Comparison of ENCODE assay signal across 11 cellular contexts in genomic region chr2:115162454-115163293, GRCh38.
DNase-seq lines count a peak whose midpoint lies in the region; ATAC-seq and TF ChIP-seq lines count a peak whose summit lies in the region.
"Had no signal": no experiment of that assay in that cellular context is flagged by ENCODE, and none has a peak within 500 bp of the region (broad histone marks: within the 10 kb centered on the region; RNA-seq: fewer than 3 reads in every experiment).

No MANE protein-coding gene starts in this region.

- H3K9me3 ChIP-seq in SK-N-SH (no peaks in the 10 kb centered on the region; the same call in 1 of the 2 replicates), mesodermal cell (ENCODE audit: control insufficient read depth, low read length) (no peaks in the 10 kb centered on the region), thyroid gland (no peaks in the 10 kb centered on the region), Karpas-422 (ENCODE audit: low read length) (no peaks in the 10 kb centered on the region)
- H3K9me3 ChIP-seq: psoas muscle, vagina had no signal

- H3K4me1 ChIP-seq in SK-N-SH (ENCODE audit: control insufficient read depth in 1 of 2, insufficient read depth in 2 of 2, low read depth in 1 of 2, low read length in 1 of 2) = no peaks in the 10 kb centered on the region
- peaks cover 3% of the 10 kb centered on the region for H3K4me1 ChIP-seq in mesodermal cell (ENCODE audit: control insufficient read depth, insufficient read depth, low read length, poor library complexity, severe bottlenecking)
- H3K4me1 ChIP-seq in thyroid gland = peaks cover 0 to 7% of the 10 kb centered on the region in 2 donors
- H3K4me1 ChIP-seq in Karpas-422 (ENCODE audit: low read length) = no peaks in the 10 kb centered on the region
- H3K4me1 ChIP-seq: psoas muscle, vagina had no signal

- H3K4me2 ChIP-seq in SK-N-SH (no peak overlapping the region), Karpas-422 (ENCODE audit: low read depth, low read length, poor library complexity, severe bottlenecking) (no peak overlapping the region)

- DNase-seq in SK-N-SH (peak; percentile 9), thyroid gland (peak; percentile 1 to 9), MV-4-11 (lab: John Stamatoyannopoulos, UW) (no peak), Karpas-422 (no peak), T-cell (no peak)
- DNase-seq: activated CD8-positive, alpha-beta memory T cell treated with anti-CD3 and anti-CD28 coated beads for 24 hours had no signal

- H3F3A ChIP-seq in SK-N-SH (replicated peaks; ENCODE audit: insufficient read depth) = no peaks in the 10 kb centered on the region

- H3K4me1 Mint-ChIP-seq in brain = peaks cover 23% of the 10 kb centered on the region
- peaks cover 0 to 11% (median 5%) of the 10 kb centered on the region in 3 donors for H3K4me1 Mint-ChIP-seq in T-cell

- intact Hi-C loops in thyroid gland (cut with DNase I) = no loop called here

- no peaks in the 10 kb centered on the region for H3K36me3 ChIP-seq in SK-N-SH (replicated peaks in 1 of 2; ENCODE audit: control insufficient read depth in 1 of 2, insufficient read depth in 2 of 2, low read length in 1 of 2)
- no peaks in the 10 kb centered on the region for H3K36me3 ChIP-seq in mesodermal cell (ENCODE audit: control insufficient read depth, insufficient read depth, low read length)
- H3K36me3 ChIP-seq in thyroid gland = no peaks in the 10 kb centered on the region
- H3K36me3 ChIP-seq in Karpas-422 (ENCODE audit: insufficient read depth, low read length) = no peaks in the 10 kb centered on the region
- H3K36me3 ChIP-seq: vagina had no signal

- H3K4me3 Mint-ChIP-seq in brain (peak overlapping the region; percentile 88 to 97 (median 92)), T-cell (peak overlapping the region in 1 of 3 donors; percentile 4)

- POLR2A ChIA-PET in SK-N-SH (lab: Yijun Ruan, JAX) = no interaction called here
- POLR2A ChIA-PET in T-cell (lab: Charles Lee) = no interaction called here

- H3K79me2 ChIP-seq in SK-N-SH (ENCODE audit: insufficient read depth) (no peaks in the 10 kb centered on the region), Karpas-422 (ENCODE audit: low read length) (no peaks in the 10 kb centered on the region)

- H3K27ac Mint-ChIP-seq in brain (peak overlapping the region in 3 of 5 experiments; percentile 44 to 72 (median 71)), T-cell (no peak overlapping the region)

- CTCF ChIA-PET in SK-N-SH (lab: Yijun Ruan, JAX) = interaction anchor here (2.1 kb wide), 1 partner anchor 10 kb away, joined by 5 read pairs; no protein-coding TSS in a partner anchor
- CTCF ChIA-PET in T-cell (lab: Charles Lee) = no interaction called here

- no peak overlapping the region for H3K9ac ChIP-seq in SK-N-SH
- H3K9ac ChIP-seq in Karpas-422 (ENCODE audit: low read length) = no peak overlapping the region

- H4K20me1 ChIP-seq in SK-N-SH (ENCODE audit: insufficient read depth) (no peaks in the 10 kb centered on the region), Karpas-422 (ENCODE audit: insufficient read depth, low read depth, low read length) (no peaks in the 10 kb centered on the region)

- H3K4me3 ChIP-seq in SK-N-SH (ENCODE audit: low read depth in 2 of 2, low read length in 1 of 2) (no peak overlapping the region), mesodermal cell (ENCODE audit: extremely low read depth, insufficient read depth, low read length, poor library complexity, severe bottlenecking) (peak overlapping the region; percentile 48), thyroid gland (replicated peaks in 1 of 3) (no peak overlapping the region), Karpas-422 (ENCODE audit: low read length) (no peak overlapping the region)
- H3K4me3 ChIP-seq: vagina had no signal

- H3K36me3 Mint-ChIP-seq in brain (no peaks in the 10 kb centered on the region), T-cell (no peaks in the 10 kb centered on the region)

- 9% methylated on average over 44 of the region's 53 CpGs for WGBS in SK-N-SH (ENCODE audit: low lambda C conversion rate)
- 0 to 2% methylated on average over 35 to 37 of the region's 53 CpGs for WGBS in mesodermal cell (ENCODE audit: insufficient coverage in 2 of 2), 2 experiments
- WGBS in thyroid gland, 2 donors = 0 to 3% methylated on average over 42 to 46 of the region's 53 CpGs

- H3K9me3 Mint-ChIP-seq in brain = peaks cover 0 to 2% (median 0%) of the 10 kb centered on the region in 5 experiments
- no peaks in the 10 kb centered on the region for H3K9me3 Mint-ChIP-seq in T-cell

- H3K9me2 ChIP-seq in SK-N-SH (no peaks in the 10 kb centered on the region), Karpas-422 (replicated peaks; ENCODE audit: insufficient read depth, low read length) (no peaks in the 10 kb centered on the region)

- no peak for TF ChIP-seq EP300 in SK-N-SH (IDR thresholded peaks at IDR 0.05; ENCODE audit: borderline replicate concordance in 1 of 2, low read depth in 1 of 2, low read length in 1 of 2)

- ATAC-seq in SK-N-SH treated with all-trans-retinoic acid at 6 μM for 48 hours (no peak), T-cell (replicated peaks in 1 of 4) (no peak)
- ATAC-seq: psoas muscle had no signal

- H3K27me3 ChIP-seq in SK-N-SH (ENCODE audit: insufficient read depth) (no peaks in the 10 kb centered on the region), thyroid gland (no peaks in the 10 kb centered on the region), Karpas-422 (ENCODE audit: low read length) (no peaks in the 10 kb centered on the region)
- H3K27me3 ChIP-seq: vagina had no signal

- TF ChIP-seq CTCF in SK-N-SH (IDR thresholded peaks at IDR 0.05) (no peak), brain (conservative IDR thresholded peaks at IDR 0.05) (peak in 1 of 2 experiments; percentile 3), thyroid gland (IDR thresholded peaks at IDR 0.05) (no peak)

- H3K27me3 Mint-ChIP-seq in brain = peaks cover 58% of the 10 kb centered on the region
- peaks cover 22 to 28% of the 10 kb centered on the region in 2 donors for H3K27me3 Mint-ChIP-seq in T-cell

- no peak for TF ChIP-seq POLR2A in thyroid gland (IDR thresholded peaks at IDR 0.05)

- H3K27ac ChIP-seq in SK-N-SH (ENCODE audit: low read depth in 2 of 2, low read length in 1 of 2) (no peak overlapping the region), mesodermal cell (ENCODE audit: low read depth, low read length, severe bottlenecking) (no peak overlapping the region), thyroid gland (no peak overlapping the region), Karpas-422 (ENCODE audit: low read length) (no peak overlapping the region)
- H3K27ac ChIP-seq: psoas muscle, vagina had no signal

- H2AFZ ChIP-seq in SK-N-SH (ENCODE audit: low read depth) (no peak overlapping the region), Karpas-422 (ENCODE audit: low read length) (no peak overlapping the region)

- TF ChIP-seq RAD21 in SK-N-SH (IDR thresholded peaks at IDR 0.05; ENCODE audit: low read length) = no peak

TF ChIP-seq in SK-N-SH, 30 proteins besides CTCF, POLR2A, EP300 and RAD21:
- TF ChIP-seq NRF1 (IDR thresholded peaks at IDR 0.05; ENCODE audit: low read depth, low read length) (no peak), TEAD4 (IDR thresholded peaks at IDR 0.05; ENCODE audit: borderline replicate concordance, insufficient read depth) (no peak), CHD2 (IDR thresholded peaks at IDR 0.05; ENCODE audit: low read length, partially characterized antibody) (no peak), SMC3 (IDR thresholded peaks at IDR 0.05; ENCODE audit: low read depth, low read length) (no peak), YY1 (IDR thresholded peaks at IDR 0.05; ENCODE audit: low read depth) (no peak), POLR2AphosphoS5 (IDR thresholded peaks at IDR 0.05; ENCODE audit: low read depth, low read length) (no peak), TAF1 (IDR thresholded peaks at IDR 0.05; ENCODE audit: borderline replicate concordance, low read depth, low read length) (no peak), FOSL2 (IDR thresholded peaks at IDR 0.05; ENCODE audit: borderline replicate concordance, low read depth) (no peak), MEF2A (IDR thresholded peaks at IDR 0.05; ENCODE audit: borderline replicate concordance, low read depth) (no peak)

TF ChIP-seq in SK-N-SH treated with all-trans-retinoic acid at 6 μM for 48 hours, 23 proteins besides CTCF, POLR2A, EP300 and RAD21:
- TF ChIP-seq ESRRG (CRISPR knock-in tag; IDR thresholded peaks at IDR 0.05) = no peak
- no peak for TF ChIP-seq TCF4 (CRISPR knock-in tag; IDR thresholded peaks at IDR 0.05; ENCODE audit: borderline replicate concordance)
- TF ChIP-seq BACH2 (CRISPR knock-in tag; IDR thresholded peaks at IDR 0.05; ENCODE audit: borderline replicate concordance) = no peak
- no peak for TF ChIP-seq CSDC2 (CRISPR knock-in tag; IDR thresholded peaks at IDR 0.05)
- no peak for TF ChIP-seq ZFP30 (CRISPR knock-in tag; IDR thresholded peaks at IDR 0.05)
- TF ChIP-seq ARNTL (CRISPR knock-in tag; IDR thresholded peaks at IDR 0.05; ENCODE audit: borderline replicate concordance, low read depth) = no peak
- no peak for TF ChIP-seq PATZ1 (CRISPR knock-in tag; IDR thresholded peaks at IDR 0.05; ENCODE audit: borderline replicate concordance)
- TF ChIP-seq SNAI2 (CRISPR knock-in tag; IDR thresholded peaks at IDR 0.05) = no peak
- no peak for TF ChIP-seq OSR1 (CRISPR knock-in tag; IDR thresholded peaks at IDR 0.05)
- TF ChIP-seq ZNF70 (CRISPR knock-in tag; IDR thresholded peaks at IDR 0.05) = no peak
- no peak for TF ChIP-seq RARB (CRISPR knock-in tag; IDR thresholded peaks at IDR 0.05)

Comparison
In these comparisons a context has a peak if more than half of its experiments do, and no peak if none do; other contexts are left out.
1. DNase-seq: peak in SK-N-SH (single experiment) and thyroid gland (2 of 2); none in MV-4-11 (single experiment), Karpas-422 (single experiment) and T-cell (0 of 34).
2. H3K27ac Mint-ChIP-seq: peak in brain (3 of 5); none in T-cell (0 of 2).